17 cellular contexts compared by ENCODE assay signal in genomic region chr17:48522031-48522593, GRCh38. TPM values are rescaled to one million over a fixed set of nuclear protein-coding genes. Genes with fewer than 3 reads are reported as not detected.
DNase-seq lines count a peak whose midpoint lies in the region; TF ChIP-seq lines count a peak whose summit lies in the region.
"Had no signal": no experiment of that assay in that cellular context is flagged by ENCODE, and none has a peak within 500 bp of the region (broad histone marks: within the 10 kb centered on the region; RNA-seq: fewer than 3 reads in every experiment).

No MANE protein-coding gene starts in this region.

- H3K4me3 Mint-ChIP-seq in endodermal cell (no peak overlapping the region), progenitor cell of endocrine pancreas (ENCODE audit: low read depth) (no peak overlapping the region)
- H3K4me3 Mint-ChIP-seq: activated naive CD8-positive, alpha-beta T cell treated with anti-CD3 and anti-CD28 coated beads, Interleukin-2, amount 50 U/mL, for 24 hours; naive thymus-derived CD4-positive, alpha-beta T cell had no signal

- H3K36me3 ChIP-seq in H7 (replicated peaks; ENCODE audit: control insufficient read depth, insufficient read depth, low read length) (no peaks in the 10 kb centered on the region), endodermal cell (ENCODE audit: control insufficient read depth, insufficient read depth, low read length) (no peaks in the 10 kb centered on the region)
- H3K36me3 ChIP-seq: spleen had no signal

- H3K4me3 ChIP-seq in H7 (ENCODE audit: insufficient read depth, low read depth, low read length): no peak overlapping the region
- H3K4me3 ChIP-seq in endodermal cell (ENCODE audit: low read length): no peak overlapping the region
- no peak overlapping the region for H3K4me3 ChIP-seq in dorsolateral prefrontal cortex
- H3K4me3 ChIP-seq: spleen had no signal

- no peak overlapping the region for H3K27ac ChIP-seq in endodermal cell (ENCODE audit: low read depth, low read length)
- no peak overlapping the region for H3K27ac ChIP-seq in dorsolateral prefrontal cortex

- H3K36me3 Mint-ChIP-seq in endodermal cell (ENCODE audit: low read depth) (no peaks in the 10 kb centered on the region), progenitor cell of endocrine pancreas (ENCODE audit: insufficient read depth) (no peaks in the 10 kb centered on the region)

- intact Hi-C loops in dorsolateral prefrontal cortex (cut with DNase I): no loop called here

- no peak for TF ChIP-seq CTCF in endodermal cell (conservative IDR thresholded peaks at IDR 0.05)
- no peak for TF ChIP-seq CTCF in progenitor cell of endocrine pancreas (IDR thresholded peaks at IDR 0.05; ENCODE audit: unreplicated experiment)
- no peak for TF ChIP-seq CTCF in dorsolateral prefrontal cortex (IDR thresholded peaks at IDR 0.05 in 54 of 56, conservative IDR thresholded peaks at IDR 0.05 in 2 of 56; ENCODE audit: low read depth in 1 of 56, partially characterized antibody in 56 of 56)

- H3K9ac ChIP-seq in endodermal cell (ENCODE audit: extremely low read depth, low read length, poor library complexity, severe bottlenecking): no peak overlapping the region

- 8 to 46% methylated on average over 4 to 8 of the region's 8 CpGs for WGBS in endodermal cell (ENCODE audit: insufficient coverage in 1 of 2, insufficient read length in 1 of 2), 2 experiments

- H3K27ac Mint-ChIP-seq in endodermal cell (no peak overlapping the region), progenitor cell of endocrine pancreas (peak overlapping the region; percentile 49)
- H3K27ac Mint-ChIP-seq: activated naive CD8-positive, alpha-beta T cell treated with anti-CD3 and anti-CD28 coated beads, Interleukin-2, amount 50 U/mL, for 24 hours; naive thymus-derived CD4-positive, alpha-beta T cell had no signal

- H3K4me1 Mint-ChIP-seq in endodermal cell (peaks cover 16% of the 10 kb centered on the region), progenitor cell of endocrine pancreas (ENCODE audit: low read depth) (peaks cover 14% of the 10 kb centered on the region)

- H3K27me3 ChIP-seq in H7 (ENCODE audit: control insufficient read depth, insufficient read depth, low read length) (peaks cover 51% of the 10 kb centered on the region), endodermal cell (ENCODE audit: control insufficient read depth, insufficient read depth, low read length, poor library complexity, severe bottlenecking) (peaks cover 49% of the 10 kb centered on the region), dorsolateral prefrontal cortex (peaks cover 0 to 99% (median 77%) of the 10 kb centered on the region in 45 donors)

- H3K4me1 ChIP-seq in endodermal cell (ENCODE audit: control insufficient read depth, insufficient read depth, low read length): peaks cover 6% of the 10 kb centered on the region

- peak; percentile 56 for DNase-seq in H7
- peak; percentile 30 for DNase-seq in NCI-H2227 (lab: John Stamatoyannopoulos, UW; ENCODE audit: unreplicated experiment)
- peak; percentile 70 for DNase-seq in endodermal cell
- no peak for DNase-seq in progenitor cell of endocrine pancreas (ENCODE audit: low spot score, unreplicated experiment)
- DNase-seq in MV-4-11 (lab: John Stamatoyannopoulos, UW): no peak
- no peak for DNase-seq in NCI-H1930 (lab: John Stamatoyannopoulos, UW)
- no peak for DNase-seq in stimulated activated CD4-positive, alpha-beta T cell treated with anti-CD3 and anti-CD28 coated beads, Interleukin-4, amount 100 ng/mL, for 4 hours
- DNase-seq in dorsolateral prefrontal cortex: no peak
- DNase-seq: activated CD8-positive, alpha-beta memory T cell treated with anti-CD3 and anti-CD28 coated beads for 24 hours; activated naive CD8-positive, alpha-beta T cell treated with anti-CD3 and anti-CD28 coated beads, Interleukin-2, amount 50 U/mL, for 24 hours; DMS79; effector CD8-positive, alpha-beta T cell; naive thymus-derived CD4-positive, alpha-beta T cell; NCI-H82; spleen; stimulated activated CD8-positive, alpha-beta memory T cell treated with anti-CD3 and anti-CD28 coated beads, Interleukin-4, amount 100 ng/mL, for 48 hours had no signal

- H3K27me3 Mint-ChIP-seq in endodermal cell (ENCODE audit: insufficient read depth): peaks cover 98% of the 10 kb centered on the region
- H3K27me3 Mint-ChIP-seq in progenitor cell of endocrine pancreas: peaks cover 47% of the 10 kb centered on the region

- no peaks in the 10 kb centered on the region for H3K9me3 ChIP-seq in endodermal cell (ENCODE audit: control insufficient read depth, low read length)
- H3K9me3 ChIP-seq: spleen had no signal

- H3K9me3 Mint-ChIP-seq in endodermal cell (no peaks in the 10 kb centered on the region), progenitor cell of endocrine pancreas (ENCODE audit: low read depth) (no peaks in the 10 kb centered on the region)
- H3K9me3 Mint-ChIP-seq: activated naive CD8-positive, alpha-beta T cell treated with anti-CD3 and anti-CD28 coated beads, Interleukin-2, amount 50 U/mL, for 24 hours; naive thymus-derived CD4-positive, alpha-beta T cell had no signal

RNA-seq across cellular contexts. Expression of gene HOXB1, which starts 8.7 kb away (rescaled TPM):
- 4.5 and 6.4 TPM in 2 replicates for total RNA-seq in H7 (2014; rRNA removed; shearing (Covaris generic))
- total RNA-seq in endodermal cell (not detected), progenitor cell of endocrine pancreas (0.96 and 2.2 TPM in 2 replicates), dorsolateral prefrontal cortex (not detected)
- polyA plus RNA-seq in endodermal cell (2013, experiment 1 of 2): 27.1 TPM
- polyA plus RNA-seq in endodermal cell (2013, experiment 2 of 2): 28.3 TPM
- total RNA-seq: naive thymus-derived CD4-positive, alpha-beta T cell; spleen; T-helper 1 cell treated with Interleukin-12 subunit alpha and Interleukin-12 subunit beta and Interleukin-4 antibody, amounts not matched to agents 30 ng/mL and 1 ng/mL, for 36 hours had no signal
- polyA plus RNA-seq: naive thymus-derived CD4-positive, alpha-beta T cell had no signal

RNA-seq across cellular contexts. Expression of gene HOXB2, which starts 22.8 kb away (rescaled TPM):
- 11.8 and 16.1 TPM in 2 replicates for total RNA-seq in H7 (2014; rRNA removed; shearing (Covaris generic))
- total RNA-seq in endodermal cell: under 1 TPM in 1 of 2 donors, not detected in 1; 0.22 TPM
- polyA plus RNA-seq in endodermal cell (2013, experiment 1 of 2): 121 TPM
- polyA plus RNA-seq in endodermal cell (2013, experiment 2 of 2): 124 TPM
- total RNA-seq in progenitor cell of endocrine pancreas: 15.2 and 19.8 TPM in 2 replicates
- 1 to 10 TPM in 8 of 120 experiments, under 1 TPM in 20, not detected in 92; 0.26 to 1.7 (median 0.62) TPM for total RNA-seq in dorsolateral prefrontal cortex

RNA-seq across cellular contexts. Expression of gene HOXB4, which starts 56.0 kb away (rescaled TPM):
- 0.03 TPM in 1 of 2 replicates, not detected in the other for total RNA-seq in H7 (2014; rRNA removed; shearing (Covaris generic))
- total RNA-seq in endodermal cell (not detected), progenitor cell of endocrine pancreas (3.4 and 6.0 TPM in 2 replicates), dorsolateral prefrontal cortex (under 1 TPM in 9 of 120 experiments, not detected in 111; 0.13 to 0.32 (median 0.21) TPM)
- 3.5 TPM for polyA plus RNA-seq in endodermal cell (2013, experiment 1 of 2)
- 3.4 TPM for polyA plus RNA-seq in endodermal cell (2013, experiment 2 of 2)
- polyA plus RNA-seq: naive thymus-derived CD4-positive, alpha-beta T cell had no signal

Comparison
In these comparisons a context has a peak if more than half of its experiments do, and no peak if none do; other contexts are left out.
1. DNase-seq: peak in H7 (single experiment), NCI-H2227 (single experiment) and endodermal cell (single experiment); none in progenitor cell of endocrine pancreas (single experiment), MV-4-11 (single experiment), NCI-H1930 (0 of 2), stimulated activated CD4-positive, alpha-beta T cell treated with anti-CD3 and anti-CD28 coated beads, Interleukin-4, amount 100 ng/mL, for 4 hours (0 of 2) and dorsolateral prefrontal cortex (0 of 10).